Comparison of ENCODE assay signal across 8 cellular contexts in the genomic region with DNA sequence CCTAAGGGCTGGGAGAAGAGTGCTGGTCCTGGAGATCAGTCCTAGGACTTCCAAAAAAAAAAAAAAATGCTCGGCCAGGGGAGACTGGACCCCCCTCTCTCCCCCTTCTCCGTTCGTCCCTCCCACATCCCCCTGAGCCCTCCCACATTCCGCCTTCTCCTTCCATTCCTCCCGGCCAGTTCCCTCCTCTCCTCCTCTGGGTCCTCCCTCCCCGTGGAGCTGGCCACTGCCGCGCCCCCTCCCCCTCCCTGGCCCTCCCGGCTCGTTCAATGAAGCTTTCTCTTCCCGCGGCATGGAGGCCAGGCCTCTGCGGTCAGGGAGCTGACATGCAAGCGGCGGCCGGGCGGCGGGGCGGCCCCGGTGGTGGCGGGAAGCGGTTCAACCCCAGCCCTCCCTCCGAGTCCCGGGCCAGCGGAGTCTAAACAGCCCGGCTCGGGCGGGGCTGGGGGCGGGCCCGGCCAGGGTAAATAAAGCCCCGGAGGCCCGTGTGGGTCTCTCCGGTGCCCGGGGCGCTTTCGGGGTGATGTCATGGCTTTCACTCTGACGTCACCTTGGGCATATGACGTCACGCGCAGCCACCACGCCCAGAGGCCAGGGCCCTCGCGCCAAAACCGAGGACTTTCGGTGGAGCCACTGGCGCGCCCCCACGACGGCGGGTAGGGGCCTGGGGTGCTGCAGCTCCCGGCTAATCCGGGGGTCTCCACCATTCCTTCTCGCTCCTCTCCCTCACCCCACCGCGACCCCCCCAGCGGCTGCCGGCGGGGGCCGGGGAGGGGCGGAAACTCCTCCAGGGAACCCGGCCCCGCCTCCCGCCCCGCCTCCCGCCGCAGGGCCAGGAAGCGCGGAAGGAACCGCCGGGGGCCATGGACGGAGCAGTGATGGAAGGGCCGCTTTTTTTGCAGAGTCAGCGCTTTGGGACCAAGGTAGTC. TPM values are rescaled to one million over a fixed set of nuclear protein-coding genes. Genes with fewer than 3 reads are reported as not detected.
A peak's percentile ranks its signal among the peaks of the same experiment; 100 is the strongest.
DNase-seq lines count a peak whose midpoint lies in the region; ATAC-seq and TF ChIP-seq lines count a peak whose summit lies in the region.

Gene DOK1 (plus strand): TSS at position 829 of the 929 bp plus-strand sequence. CDS start 35 bp downstream, at position 864.
Gene LOXL3 (minus strand): TSS at position 51 of the 929 bp plus-strand sequence. CDS start 1,308 bp downstream, outside the sequence.

- H3K36me3 ChIP-seq in lower lobe of right lung = peaks cover 12% of the 10 kb centered on the region

- CTCF ChIA-PET in activated CD4-positive, alpha-beta memory T cell treated with anti-CD3 and anti-CD28 coated beads for 36 hours (lab: Charles Lee) = interaction anchor here (1.3 to 2.6 kb wide), 2 partner anchors 9 to 34 kb away, joined by 3 to 16 read pairs; no protein-coding TSS in a partner anchor

- TF ChIP-seq CTCF in dorsolateral prefrontal cortex (IDR thresholded peaks at IDR 0.05 in 54 of 56, conservative IDR thresholded peaks at IDR 0.05 in 2 of 56; ENCODE audit: low read depth in 1 of 56, partially characterized antibody in 56 of 56) (no peak), lower lobe of right lung (IDR thresholded peaks at IDR 0.05) (no peak)

- ATAC-seq in HG02973 (IDR thresholded peaks at IDR 0.05; ENCODE audit: unreplicated experiment) (peak; percentile 66), lower lobe of right lung (peak; percentile 92 to 95)

- peak within 1 kb of the TSS; percentile 39 to 90 (median 74) for H3K4me3 ChIP-seq in dorsolateral prefrontal cortex
- H3K4me3 ChIP-seq in lower lobe of right lung = peak within 1 kb of the TSS; percentile 95

- H3K27ac Mint-ChIP-seq in activated CD4-positive, alpha-beta memory T cell treated with anti-CD3 and anti-CD28 coated beads for 36 hours = peak within 1 kb of the TSS; percentile 91

- intact Hi-C loops in activated CD4-positive, alpha-beta memory T cell treated with anti-CD3 and anti-CD28 coated beads for 36 hours (cut with micrococcal nuclease) = loop anchor here (1.0 to 2.0 kb wide), 4 partner anchors 17 to 71 kb away; partner anchors contain the start of genes AUP1, CCDC142, HTRA2 and TTC31
- intact Hi-C loops in dorsolateral prefrontal cortex (cut with DNase I) = no loop called here
- intact Hi-C loops in lower lobe of right lung (cut with DNase I) = no loop called here

- H3K9me3 Mint-ChIP-seq in activated CD4-positive, alpha-beta memory T cell treated with anti-CD3 and anti-CD28 coated beads for 36 hours = no peaks in the 10 kb centered on the region

- H3K27me3 ChIP-seq in dorsolateral prefrontal cortex (peaks cover 0 to 13% (median 0%) of the 10 kb centered on the region in 45 donors), lower lobe of right lung (ENCODE audit: low read depth) (no peaks in the 10 kb centered on the region)

- H3K36me3 Mint-ChIP-seq in activated CD4-positive, alpha-beta memory T cell treated with anti-CD3 and anti-CD28 coated beads for 36 hours = peaks cover 4% of the 10 kb centered on the region

- peak; percentile 72 for DNase-seq in SIG-M5 treated with dmso at 0.1 percent for 504 hours (lab: John Stamatoyannopoulos, UW; ENCODE audit: unreplicated experiment)
- DNase-seq in SIG-M5 (lab: John Stamatoyannopoulos, UW) = no peak
- DNase-seq in NCI-H510A (lab: John Stamatoyannopoulos, UW) = peak; percentile 76
- DNase-seq in activated CD4-positive, alpha-beta memory T cell treated with anti-CD3 and anti-CD28 coated beads for 36 hours = peak; percentile 87
- peak in 8 of 10 donors; percentile 14 to 81 (median 62) for DNase-seq in dorsolateral prefrontal cortex
- peak; percentile 93 for DNase-seq in lower lobe of right lung
- peak; percentile 67 to 86 (median 71) for DNase-seq in stimulated activated CD4-positive, alpha-beta T cell treated with anti-CD3 and anti-CD28 coated beads, TNF-alpha, amount 100 ng/mL, for 24 hours (ENCODE audit: low read depth in 3 of 3)

- POLR2A ChIA-PET in activated CD4-positive, alpha-beta memory T cell treated with anti-CD3 and anti-CD28 coated beads for 36 hours (lab: Charles Lee) = interaction anchor here (1.2 to 1.8 kb wide), 3 partner anchors 12 to 23 kb away, joined by 4 to 9 read pairs (median 5); no protein-coding TSS in a partner anchor

- peak within 1 kb of the TSS in 57 of 59 donors; percentile 16 to 91 (median 74) for H3K27ac ChIP-seq in dorsolateral prefrontal cortex
- peak within 1 kb of the TSS; percentile 90 for H3K27ac ChIP-seq in lower lobe of right lung

- peaks cover 10% of the 10 kb centered on the region for H3K27me3 Mint-ChIP-seq in activated CD4-positive, alpha-beta memory T cell treated with anti-CD3 and anti-CD28 coated beads for 36 hours

- H3K4me3 Mint-ChIP-seq in activated CD4-positive, alpha-beta memory T cell treated with anti-CD3 and anti-CD28 coated beads for 36 hours = peak within 1 kb of the TSS; percentile 95

- peaks cover 28% of the 10 kb centered on the region for H3K4me1 ChIP-seq in lower lobe of right lung

- H3K9me3 ChIP-seq in lower lobe of right lung = no peaks in the 10 kb centered on the region

- H3K4me1 Mint-ChIP-seq in activated CD4-positive, alpha-beta memory T cell treated with anti-CD3 and anti-CD28 coated beads for 36 hours (ENCODE audit: low read depth) = peaks cover 8% of the 10 kb centered on the region

RNA-seq across cellular contexts. Expression of gene DOK1, which starts in this region (rescaled TPM):
- total RNA-seq in activated CD4-positive, alpha-beta memory T cell treated with anti-CD3 and anti-CD28 coated beads for 36 hours = 10 to 100 TPM; 23.1 to 24.5 TPM
- total RNA-seq in dorsolateral prefrontal cortex = 10 to 100 TPM in 24 of 120 experiments, 1 to 10 TPM in 96; 3.4 to 17.7 (median 7.3) TPM
- total RNA-seq in lower lobe of right lung = 38.4 TPM

RNA-seq across cellular contexts. Expression of gene LOXL3, which starts in this region (rescaled TPM):
- 1 to 10 TPM in 1 of 2 experiments, under 1 TPM in 1; 0.90 to 1.1 TPM for total RNA-seq in activated CD4-positive, alpha-beta memory T cell treated with anti-CD3 and anti-CD28 coated beads for 36 hours
- total RNA-seq in dorsolateral prefrontal cortex (10 to 100 TPM in 8 of 120 experiments, 1 to 10 TPM in 112; 2.3 to 17.4 (median 6.7) TPM), lower lobe of right lung (12.1 TPM)
